ENCODE assay signal across 21 cellular contexts in the genomic region with DNA sequence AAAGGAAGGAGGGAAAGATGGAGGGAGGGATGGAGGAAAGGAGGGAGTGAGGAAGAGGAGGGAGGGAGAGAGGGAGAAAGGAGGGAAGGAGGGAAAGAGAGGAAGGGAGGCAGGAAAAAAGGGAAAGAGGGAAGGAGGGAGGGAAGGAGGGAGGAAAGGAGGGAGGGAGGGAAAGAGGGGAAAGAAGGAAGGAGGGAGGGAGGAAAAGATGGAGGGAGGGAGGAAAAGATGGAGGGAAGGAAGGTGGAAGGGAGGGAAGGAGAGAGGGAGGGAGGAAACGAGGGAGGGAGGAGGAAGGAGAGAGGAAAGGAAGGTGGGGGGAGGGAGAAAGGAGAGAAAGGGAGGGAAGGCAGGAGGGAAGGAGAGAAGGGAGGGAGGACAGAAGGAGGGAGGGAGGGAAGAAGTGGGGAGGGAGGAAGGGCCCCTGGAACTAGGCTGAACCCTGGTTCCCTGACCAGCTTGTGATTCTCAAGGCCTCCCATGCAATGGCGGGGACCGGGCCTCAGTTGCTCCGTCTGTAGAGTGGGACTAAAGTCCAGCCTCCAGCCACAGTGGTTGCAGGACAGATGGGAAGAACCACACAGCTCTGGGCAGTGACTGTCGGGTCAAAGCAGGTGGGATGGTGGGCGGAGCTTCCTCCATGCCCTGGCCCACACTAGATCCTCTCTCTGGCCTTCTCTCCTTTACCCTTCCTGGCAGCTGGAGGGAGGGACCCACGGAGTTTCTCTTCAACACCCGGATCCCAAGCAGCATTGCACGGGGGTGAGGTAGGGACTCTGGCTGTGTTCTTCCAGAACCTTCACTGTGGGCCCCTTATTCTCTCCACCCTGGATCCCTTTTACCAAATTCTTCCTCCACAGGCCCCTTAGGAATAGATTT. TPM values are rescaled to one million over a fixed set of nuclear protein-coding genes. Genes with fewer than 3 reads are reported as not detected.
DNase-seq lines count a peak whose midpoint lies in the region; ATAC-seq, FAIRE-seq and TF ChIP-seq lines count a peak whose summit lies in the region.
"Had no signal": no experiment of that assay in that cellular context is flagged by ENCODE, and none has a peak within 500 bp of the region (broad histone marks: within the 10 kb centered on the region; RNA-seq: fewer than 3 reads in every experiment).

No MANE protein-coding gene starts in this region.

- peaks cover 6 to 22% of the 10 kb centered on the region in 2 donors for H3K4me1 ChIP-seq in neuronal stem cell (ENCODE audit: control insufficient read depth in 2 of 2, insufficient read depth in 1 of 2, low read depth in 1 of 2, low read length in 2 of 2)
- H3K4me1 ChIP-seq in body of pancreas: peaks cover 17% of the 10 kb centered on the region

- WGBS in neuronal stem cell (ENCODE audit: extremely low coverage in 2 of 2, insufficient read length in 2 of 2, insufficient replicate concordance in 1 of 2), 2 donors: 100% methylated on average over 1 of the region's 9 CpGs
- WGBS in body of pancreas, 2 donors: 70 to 79% methylated on average over 9 of the region's 9 CpGs

- H3K23ac ChIP-seq in neuronal stem cell (ENCODE audit: low read depth, low read length, poor library complexity): no peak overlapping the region

- TF ChIP-seq POLR2A in erythroblast (IDR thresholded peaks at IDR 0.05; ENCODE audit: low read length): no peak
- TF ChIP-seq POLR2A in body of pancreas (IDR thresholded peaks at IDR 0.05): no peak

- H3K9ac ChIP-seq in neuronal stem cell (ENCODE audit: low read depth, low read length, poor library complexity): no peak overlapping the region

- H3K27me3 ChIP-seq in AG04450 (ENCODE audit: control insufficient read depth, insufficient read depth, low read length): no peaks in the 10 kb centered on the region
- H3K27me3 ChIP-seq in neuronal stem cell (ENCODE audit: control insufficient read depth in 3 of 3, insufficient read depth in 3 of 3, low read depth in 1 of 3, low read length in 3 of 3): peaks cover 0 to 3% (median 0%) of the 10 kb centered on the region in 3 experiments
- no peaks in the 10 kb centered on the region for H3K27me3 ChIP-seq in body of pancreas
- H3K27me3 ChIP-seq: dorsolateral prefrontal cortex, suprapubic skin had no signal

- ATAC-seq in HG03521 (IDR thresholded peaks at IDR 0.05; ENCODE audit: unreplicated experiment): no peak
- no peak for ATAC-seq in body of pancreas
- ATAC-seq: left colon had no signal

- H3K4me3 ChIP-seq in AG04450 (ENCODE audit: low read depth, low read length) (no peak overlapping the region), neuronal stem cell (ENCODE audit: low read length in 2 of 2) (no peak overlapping the region), body of pancreas (no peak overlapping the region)
- H3K4me3 ChIP-seq: suprapubic skin had no signal

- no peak for TF ChIP-seq CTCF in AG04450 (IDR thresholded peaks at IDR 0.05; ENCODE audit: low read depth, low read length)
- no peak for TF ChIP-seq CTCF in body of pancreas (IDR thresholded peaks at IDR 0.05)

- H3K9me3 ChIP-seq in AG04450 (ENCODE audit: control insufficient read depth, insufficient read depth, low read length) (no peaks in the 10 kb centered on the region; the same call in 1 of the 2 replicates), neuronal stem cell (replicated peaks in 1 of 2; ENCODE audit: control insufficient read depth in 2 of 2, insufficient read depth in 1 of 2, low read depth in 1 of 2, low read length in 2 of 2) (peaks cover 0 to 4% of the 10 kb centered on the region in 2 donors), body of pancreas (no peaks in the 10 kb centered on the region)
- H3K9me3 ChIP-seq: neutrophil, suprapubic skin had no signal

- peak overlapping the region; percentile 35 for H3K18ac ChIP-seq in neuronal stem cell (ENCODE audit: low read length)

- peaks cover 9% of the 10 kb centered on the region for H3K79me1 ChIP-seq in neuronal stem cell (ENCODE audit: low read depth, low read length)

- no peak overlapping the region for H3K4me2 ChIP-seq in neuronal stem cell (ENCODE audit: insufficient read depth, low read length, poor library complexity, severe bottlenecking)

- H3K36me3 ChIP-seq in neuronal stem cell (replicated peaks in 1 of 2; ENCODE audit: control insufficient read depth in 2 of 2, insufficient read depth in 2 of 2, low read length in 2 of 2): no peaks in the 10 kb centered on the region
- no peaks in the 10 kb centered on the region for H3K36me3 ChIP-seq in body of pancreas (replicated peaks in 1 of 2; ENCODE audit: insufficient read depth in 1 of 2, low read depth in 2 of 2)
- H3K36me3 ChIP-seq: neutrophil, suprapubic skin had no signal

- CTCF ChIA-PET in AG04450 (lab: Charles Lee): no interaction called here

- no peak overlapping the region for H3K14ac ChIP-seq in neuronal stem cell (ENCODE audit: low read length)

- H3K4ac ChIP-seq in neuronal stem cell (ENCODE audit: low read length): no peak overlapping the region

- peak; percentile 9 for FAIRE-seq in HTR-8/SVneo (lab: Jason Lieb, UNC)
- FAIRE-seq: GM18507 had no signal

- intact Hi-C loops in body of pancreas (cut with DNase I): no loop called here

- POLR2A ChIA-PET in AG04450 (lab: Yijun Ruan, JAX): no interaction called here

- no peak overlapping the region for H2BK15ac ChIP-seq in neuronal stem cell (ENCODE audit: low read length)

- H4K8ac ChIP-seq in neuronal stem cell (ENCODE audit: low read depth, low read length): no peak overlapping the region

- peak overlapping the region; percentile 65 for H2BK12ac ChIP-seq in neuronal stem cell (ENCODE audit: low read length)

- no peak overlapping the region for H2BK5ac ChIP-seq in neuronal stem cell (ENCODE audit: low read length)

- peak overlapping the region; percentile 52 for H3K27ac ChIP-seq in AG04450 (ENCODE audit: low read depth, low read length)
- peak overlapping the region; percentile 52 for H3K27ac ChIP-seq in epithelial cell of prostate
- no peak overlapping the region for H3K27ac ChIP-seq in neuronal stem cell (replicated peaks; ENCODE audit: low read length)
- no peak overlapping the region for H3K27ac ChIP-seq in body of pancreas
- H3K27ac ChIP-seq: neutrophil, suprapubic skin had no signal

- H2AK5ac ChIP-seq in neuronal stem cell (ENCODE audit: low read depth, low read length): peak overlapping the region; percentile 24

- no peak overlapping the region for H2BK120ac ChIP-seq in neuronal stem cell (ENCODE audit: low read depth, low read length)

- H4K91ac ChIP-seq in neuronal stem cell (ENCODE audit: low read depth, low read length, poor library complexity): no peak overlapping the region

- H2AFZ ChIP-seq in neuronal stem cell (ENCODE audit: low read length): peak overlapping the region; percentile 64

- DNase-seq in AG04450 (ENCODE audit: low read depth, low spot score) (no peak), HTR-8/SVneo (ENCODE audit: insufficient read length, low spot score) (no peak), epithelial cell of prostate (ENCODE audit: low read depth, low spot score) (no peak), neuronal stem cell (ENCODE audit: low spot score) (no peak), medulla oblongata (ENCODE audit: extremely low spot score) (no peak), erythroblast (lab: John Stamatoyannopoulos, UW) (no peak), body of pancreas (no peak)
- DNase-seq: ACHN; activated CD4-positive, alpha-beta T cell treated with anti-CD3 and anti-CD28 coated beads for 48 hours; activated naive CD8-positive, alpha-beta T cell treated with anti-CD3 and anti-CD28 coated beads, Interleukin-2, amount 10 ng/mL, durations not matched to agents 7 days and 5 days; dorsolateral prefrontal cortex; left colon; MM.1S; NCI-H1436 treated with DMSO at 0.1 percent for 48 hours; NCI-H2171; NCI-H748 treated with DMSO at 0.1 percent for 48 hours; OCI-M1 had no signal

RNA-seq across cellular contexts. Expression of a gene that starts 4.3 kb away (rescaled TPM):
- 30.8 and 50.7 TPM in 2 replicates for polyA plus RNA-seq in AG04450 (2011; rRNA removed)
- 23.1 and 24.5 TPM in 2 replicates for polyA minus RNA-seq in AG04450 (2011; rRNA and poly(A)+ RNA removed)
- 136 TPM for polyA plus RNA-seq in neuronal stem cell (2013, experiment 1 of 2)
- 133 TPM for polyA plus RNA-seq in neuronal stem cell (2013, experiment 2 of 2)
- 10 to 100 TPM; 11.2 to 32.0 TPM for total RNA-seq in body of pancreas

Comparison
In these comparisons a context has a peak if more than half of its experiments do, and no peak if none do; other contexts are left out.
1. H3K27ac ChIP-seq: peak in AG04450 (single experiment) and epithelial cell of prostate (single experiment); none in neuronal stem cell (single experiment) and body of pancreas (0 of 4).